In the genomic region with DNA sequence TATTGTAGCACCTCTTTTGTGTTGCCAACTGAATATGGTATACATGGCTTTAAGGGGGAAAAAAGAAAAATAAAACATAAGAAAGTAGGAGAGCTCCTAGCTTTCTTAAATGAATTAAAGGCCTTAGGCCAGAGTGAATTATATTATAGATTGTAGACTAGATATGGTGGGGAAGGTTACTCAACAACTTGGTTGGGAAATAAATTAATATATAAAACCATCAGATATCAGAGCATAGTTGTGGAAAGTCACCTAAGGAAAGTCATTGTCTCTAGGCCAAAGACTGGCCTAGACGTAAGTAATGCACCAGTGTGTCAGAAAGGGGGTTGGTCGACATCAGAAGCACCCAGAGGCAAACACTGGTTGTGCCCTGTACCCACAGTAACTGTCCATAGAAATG, we compare ENCODE assay signal across 9 cellular contexts.
DNase-seq lines count a peak whose midpoint lies in the region; ATAC-seq and TF ChIP-seq lines count a peak whose summit lies in the region.
"Had no signal": no experiment of that assay in that cellular context is flagged by ENCODE, and none has a peak within 500 bp of the region (broad histone marks: within the 10 kb centered on the region; RNA-seq: fewer than 3 reads in every experiment).

No MANE protein-coding gene starts in this region.

- WGBS in heart right ventricle, 2 donors, result 93 to 96% methylated on average over 2 of the region's 2 CpGs
- WGBS in upper lobe of left lung, 2 donors, result 93 to 97% methylated on average over 2 of the region's 2 CpGs

- no peak overlapping the region for H3K4me3 ChIP-seq in heart right ventricle
- H3K4me3 ChIP-seq in right atrium auricular region, result no peak overlapping the region
- peak overlapping the region in 1 of 2 donors; percentile 17 for H3K4me3 ChIP-seq in muscle layer of colon (ENCODE audit: low read depth in 1 of 2, low read length in 2 of 2)
- no peak overlapping the region for H3K4me3 ChIP-seq in upper lobe of left lung

- TF ChIP-seq POLR2A in upper lobe of left lung (IDR thresholded peaks at IDR 0.05), result no peak

- peaks cover 0 to 60% (median 31%) of the 10 kb centered on the region in 9 donors for H3K4me1 ChIP-seq in heart right ventricle
- H3K4me1 ChIP-seq in right atrium auricular region, result peaks cover 0 to 29% of the 10 kb centered on the region in 2 donors
- H3K4me1 ChIP-seq in muscle layer of colon (ENCODE audit: insufficient read depth, low read length), result peaks cover 49% of the 10 kb centered on the region
- peaks cover 24 to 28% (median 27%) of the 10 kb centered on the region in 4 donors for H3K4me1 ChIP-seq in upper lobe of left lung
- H3K4me1 ChIP-seq: Caco-2 had no signal

- no peaks in the 10 kb centered on the region for H3K36me3 ChIP-seq in heart right ventricle
- no peaks in the 10 kb centered on the region for H3K36me3 ChIP-seq in right atrium auricular region
- no peaks in the 10 kb centered on the region for H3K36me3 ChIP-seq in muscle layer of colon (ENCODE audit: insufficient read depth, low read length)
- no peaks in the 10 kb centered on the region for H3K36me3 ChIP-seq in upper lobe of left lung

- H3K27ac ChIP-seq in heart right ventricle (peak overlapping the region in 8 of 10 donors; percentile 42 to 81 (median 58)), right atrium auricular region (peak overlapping the region in 1 of 2 donors; percentile 52), muscle layer of colon (ENCODE audit: low read depth, low read length) (peak overlapping the region; percentile 21), upper lobe of left lung (peak overlapping the region; percentile 44 to 76 (median 70))

- no peak for ATAC-seq in heart right ventricle
- no peak for ATAC-seq in upper lobe of left lung (ENCODE audit: low FRiP score in 2 of 2)
- ATAC-seq in GM21381 (IDR thresholded peaks at IDR 0.05; ENCODE audit: unreplicated experiment), result no peak
- no peak for ATAC-seq in GM18511 (IDR thresholded peaks at IDR 0.05; ENCODE audit: unreplicated experiment)

- H3K9me3 ChIP-seq in heart right ventricle, result no peaks in the 10 kb centered on the region
- no peaks in the 10 kb centered on the region for H3K9me3 ChIP-seq in right atrium auricular region
- no peaks in the 10 kb centered on the region for H3K9me3 ChIP-seq in muscle layer of colon (ENCODE audit: low read length)
- H3K9me3 ChIP-seq in upper lobe of left lung, result no peaks in the 10 kb centered on the region
- H3K9me3 ChIP-seq: Caco-2 had no signal

- H3K27me3 ChIP-seq in heart right ventricle (no peaks in the 10 kb centered on the region), right atrium auricular region (no peaks in the 10 kb centered on the region), muscle layer of colon (ENCODE audit: control insufficient read depth in 1 of 2, insufficient read depth in 2 of 2, low read length in 2 of 2) (no peaks in the 10 kb centered on the region), upper lobe of left lung (no peaks in the 10 kb centered on the region)

- no peak overlapping the region for H3K9ac ChIP-seq in muscle layer of colon (ENCODE audit: low read length)

- no peak for TF ChIP-seq EP300 in upper lobe of left lung (IDR thresholded peaks at IDR 0.05)

- DNase-seq in heart right ventricle, result no peak
- DNase-seq in right atrium auricular region (ENCODE audit: low spot score), result no peak
- DNase-seq in amniotic epithelial cell (ENCODE audit: low read depth), result peak; percentile 61
- DNase-seq in upper lobe of left lung, result no peak
- no peak for DNase-seq in KG1 (lab: John Stamatoyannopoulos, UW)
- DNase-seq: Caco-2 had no signal

- TF ChIP-seq CTCF in heart right ventricle (IDR thresholded peaks at IDR 0.05), result no peak
- no peak for TF ChIP-seq CTCF in right atrium auricular region (IDR thresholded peaks at IDR 0.05)
- TF ChIP-seq CTCF in upper lobe of left lung (IDR thresholded peaks at IDR 0.05), result no peak

- intact Hi-C loops in heart right ventricle (cut with DNase I), result loop anchor here in 1 of 10 donors (10.0 kb wide), 1 partner anchor 257 kb away; no protein-coding TSS in a partner anchor
